14 cellular contexts compared by ENCODE assay signal in the genomic region with DNA sequence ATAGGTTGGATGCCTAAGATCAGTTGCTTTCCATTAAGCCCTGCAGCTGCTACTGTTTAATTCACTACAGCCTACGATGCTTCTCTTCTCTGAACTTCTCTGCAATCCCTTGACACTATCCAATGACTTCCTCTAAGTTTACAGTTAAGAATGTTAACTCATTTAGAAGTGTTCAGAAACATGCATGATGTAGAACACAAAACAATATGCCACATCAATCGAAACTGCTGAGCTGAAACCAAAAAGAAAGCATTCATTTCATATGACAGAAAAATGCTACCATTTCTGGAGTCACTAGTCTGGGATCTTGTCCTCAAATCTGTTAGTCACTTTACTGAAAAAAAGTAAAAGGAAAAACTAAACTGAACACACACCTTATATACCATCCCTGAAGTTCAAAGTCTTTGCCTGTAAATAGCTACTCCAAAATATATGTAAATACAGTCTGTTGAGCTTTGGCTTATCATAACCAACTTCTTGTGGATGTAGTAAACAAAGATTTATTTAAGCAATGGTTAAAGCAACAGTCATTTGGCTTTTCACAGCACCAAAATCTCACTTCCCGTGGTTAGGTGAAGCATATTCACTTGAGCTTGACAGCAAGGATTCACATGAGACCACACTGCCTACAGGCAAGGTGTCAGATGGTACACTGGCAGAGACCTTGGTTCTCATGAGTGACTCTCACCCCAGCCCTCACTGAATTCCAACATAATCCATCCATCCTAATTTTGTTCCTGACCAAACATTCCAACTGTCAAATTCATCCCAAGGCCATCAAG.
DNase-seq lines count a peak whose midpoint lies in the region; ATAC-seq and TF ChIP-seq lines count a peak whose summit lies in the region.
"Had no signal": no experiment of that assay in that cellular context is flagged by ENCODE, and none has a peak within 500 bp of the region (broad histone marks: within the 10 kb centered on the region; RNA-seq: fewer than 3 reads in every experiment).

No MANE protein-coding gene starts in this region.

- no peak for TF ChIP-seq CTCF in tibial nerve (IDR thresholded peaks at IDR 0.05)

- H3K4me3 ChIP-seq in tibial nerve (no peak overlapping the region), mesendoderm (ENCODE audit: low read length) (no peak overlapping the region)

- no peak for TF ChIP-seq POLR2A in tibial nerve (IDR thresholded peaks at IDR 0.05)

- no peak overlapping the region for H2BK5ac ChIP-seq in mesendoderm (ENCODE audit: low read length)

- ATAC-seq in GM19035 (IDR thresholded peaks at IDR 0.05; ENCODE audit: unreplicated experiment) (peak; percentile 82), HG02642 (IDR thresholded peaks at IDR 0.05; ENCODE audit: poor library complexity, unreplicated experiment) (peak; percentile 78), HG03439 (IDR thresholded peaks at IDR 0.05; ENCODE audit: unreplicated experiment) (peak; percentile 78), HG02571 (IDR thresholded peaks at IDR 0.05; ENCODE audit: unreplicated experiment) (no peak)
- ATAC-seq: activated CD8-positive, alpha-beta memory T cell treated with anti-CD3 and anti-CD28 coated beads, Interleukin-2, amount 10 ng/mL, durations not matched to agents 7 days and 5 days; effector memory CD8-positive, alpha-beta T cell had no signal

- H4K8ac ChIP-seq in mesendoderm (ENCODE audit: low read depth, low read length) = no peak overlapping the region

- no peak overlapping the region for H3K56ac ChIP-seq in mesendoderm (ENCODE audit: low read length)

- H3K27ac ChIP-seq in tibial nerve = no peak overlapping the region
- H3K27ac ChIP-seq in mesendoderm (ENCODE audit: low read depth, low read length) = no peak overlapping the region

- H2AK5ac ChIP-seq in mesendoderm (ENCODE audit: low read length) = no peak overlapping the region

- H3K36me3 ChIP-seq in tibial nerve = peaks cover 0 to 25% (median 0%) of the 10 kb centered on the region in 3 donors
- no peaks in the 10 kb centered on the region for H3K36me3 ChIP-seq in mesendoderm (ENCODE audit: control insufficient read depth, insufficient read depth, low read length)

- no peaks in the 10 kb centered on the region for H3K27me3 ChIP-seq in tibial nerve
- H3K27me3 ChIP-seq in mesendoderm (ENCODE audit: insufficient read depth, low read length, poor library complexity) = no peaks in the 10 kb centered on the region

- no peaks in the 10 kb centered on the region for H3K79me1 ChIP-seq in mesendoderm (ENCODE audit: low read length)

- H3K4me2 ChIP-seq in mesendoderm (ENCODE audit: low read length) = no peak overlapping the region

- H3K18ac ChIP-seq in mesendoderm (ENCODE audit: low read length) = no peak overlapping the region

- H2BK15ac ChIP-seq in mesendoderm (replicated peaks; ENCODE audit: low read depth) = no peak overlapping the region

- DNase-seq in EH (ENCODE audit: low read depth) (peak; percentile 30), tibial nerve (ENCODE audit: low spot score in 2 of 2) (no peak), mesendoderm (no peak), epidermal melanocyte (ENCODE audit: insufficient read length, low spot score) (no peak)
- DNase-seq: activated CD8-positive, alpha-beta memory T cell treated with anti-CD3 and anti-CD28 coated beads, Interleukin-2, amount 10 ng/mL, durations not matched to agents 7 days and 5 days; amniotic stem cell; DND-41; effector memory CD8-positive, alpha-beta T cell; NCI-H1930; stimulated activated naive B cell treated with anti-CD40 and anti-IgM and Interleukin-4, amounts not matched to agents 10 μg/mL and 1 μg/mL and 100 μg/mL, for 72 hours had no signal

- H3K9ac ChIP-seq in mesendoderm (ENCODE audit: low read length) = no peak overlapping the region

- no peak for TF ChIP-seq EP300 in tibial nerve (IDR thresholded peaks at IDR 0.05)

- H3K9me3 ChIP-seq in tibial nerve = no peaks in the 10 kb centered on the region

- H3K4ac ChIP-seq in mesendoderm (ENCODE audit: low read depth, low read length) = no peak overlapping the region

- WGBS in tibial nerve, 2 donors = 50 to 63% methylated on average over 3 of the region's 3 CpGs
- no CpG with 5 or more reads among the region's 3 CpGs for WGBS in mesendoderm (ENCODE audit: extremely low coverage, insufficient coverage, low lambda C conversion rate)

- H2BK120ac ChIP-seq in mesendoderm (ENCODE audit: low read depth, low read length) = no peak overlapping the region

- H4K5ac ChIP-seq in mesendoderm (ENCODE audit: low read length) = no peak overlapping the region

- no peak overlapping the region for H3K23ac ChIP-seq in mesendoderm (ENCODE audit: low read length)

- no peaks in the 10 kb centered on the region for H3K79me2 ChIP-seq in mesendoderm (ENCODE audit: control insufficient read depth, insufficient read depth, low read length)

- H3K4me1 ChIP-seq in tibial nerve = no peaks in the 10 kb centered on the region
- peaks cover 5% of the 10 kb centered on the region for H3K4me1 ChIP-seq in mesendoderm (ENCODE audit: control insufficient read depth, low read depth, low read length)
